Comparison of ENCODE assay signal across 13 cellular contexts in genomic region chr1:220956861-220957605, GRCh38.
A peak's percentile ranks its signal among the peaks of the same experiment; 100 is the strongest.
DNase-seq lines count a peak whose midpoint lies in the region; ATAC-seq and TF ChIP-seq lines count a peak whose summit lies in the region.
"Had no signal": no experiment of that assay in that cellular context is flagged by ENCODE, and none has a peak within 500 bp of the region (broad histone marks: within the 10 kb centered on the region; RNA-seq: fewer than 3 reads in every experiment).

No MANE protein-coding gene starts in this region.

- POLR2A ChIA-PET in AG04449 (lab: Yijun Ruan, JAX): interaction anchor here (0.6 to 1.2 kb wide), 4 partner anchors 78 to 1756 kb away, joined by 3 to 6 read pairs (median 4); partner anchors contain the start of gene HLX
- POLR2A ChIA-PET in naive thymus-derived CD8-positive, alpha-beta T cell (lab: Charles Lee): no interaction called here

- no peaks in the 10 kb centered on the region for H3K4me1 ChIP-seq in body of pancreas
- H3K4me1 ChIP-seq: spleen, testis had no signal

- WGBS in body of pancreas, 2 donors: 55 to 70% methylated on average over 4 of the region's 4 CpGs

- H3K36me3 Mint-ChIP-seq in naive thymus-derived CD8-positive, alpha-beta T cell: no peaks in the 10 kb centered on the region

- H3K9me3 ChIP-seq in body of pancreas: no peaks in the 10 kb centered on the region
- H3K9me3 ChIP-seq: spleen, testis had no signal

- peaks cover 0 to 12% (median 0%) of the 10 kb centered on the region in 5 donors for H3K27me3 Mint-ChIP-seq in naive thymus-derived CD8-positive, alpha-beta T cell

- TF ChIP-seq CTCF in AG04449 (IDR thresholded peaks at IDR 0.05; ENCODE audit: insufficient read depth, low read length, missing control alignments): no peak
- TF ChIP-seq CTCF in body of pancreas (IDR thresholded peaks at IDR 0.05): no peak

- no peak overlapping the region for H3K27ac ChIP-seq in body of pancreas
- H3K27ac ChIP-seq: C4-2B, spleen, testis had no signal

- no peaks in the 10 kb centered on the region for H3K4me1 Mint-ChIP-seq in naive thymus-derived CD8-positive, alpha-beta T cell

- no peaks in the 10 kb centered on the region for H3K36me3 ChIP-seq in body of pancreas (replicated peaks in 1 of 2; ENCODE audit: insufficient read depth in 1 of 2, low read depth in 2 of 2)
- H3K36me3 ChIP-seq: spleen had no signal

- DNase-seq in AG04449 (ENCODE audit: low read depth, low spot score) (peak; percentile 98), LHCN-M2 (ENCODE audit: low read depth) (peak; percentile 98), body of pancreas (peak in 1 of 4 donors; percentile 44), kidney glomerular epithelial cell (lab: John Stamatoyannopoulos, UW) (peak; percentile 83), pons (ENCODE audit: low spot score) (no peak), mesenteric fat pad (ENCODE audit: low spot score) (no peak), globus pallidus (ENCODE audit: low spot score) (no peak)
- DNase-seq in naive thymus-derived CD8-positive, alpha-beta T cell: no peak
- DNase-seq: activated CD4-positive, alpha-beta T cell treated with anti-CD3 and anti-CD28 coated beads, Interleukin-2, amount 50 U/mL, for 48 hours; caudate nucleus; spleen; testis had no signal

- ATAC-seq in body of pancreas: peak; percentile 55
- no peak for ATAC-seq in naive thymus-derived CD8-positive, alpha-beta T cell

- H3K4me3 Mint-ChIP-seq in naive thymus-derived CD8-positive, alpha-beta T cell: no peak overlapping the region

- H3K27me3 ChIP-seq in body of pancreas: no peaks in the 10 kb centered on the region
- H3K27me3 ChIP-seq: spleen, testis had no signal

- peaks cover 0 to 10% (median 0%) of the 10 kb centered on the region in 9 donors for H3K9me3 Mint-ChIP-seq in naive thymus-derived CD8-positive, alpha-beta T cell

- H3K27ac Mint-ChIP-seq in naive thymus-derived CD8-positive, alpha-beta T cell: no peak overlapping the region

- CTCF ChIA-PET in AG04449 (lab: Yijun Ruan, JAX): interaction anchor here (0.7 to 2.1 kb wide), 2 partner anchors 49 to 246 kb away, joined by 3 to 9 read pairs; no protein-coding TSS in a partner anchor

- no peak for TF ChIP-seq POLR2A in body of pancreas (IDR thresholded peaks at IDR 0.05)

- intact Hi-C loops in body of pancreas (cut with DNase I): no loop called here

- no peak overlapping the region; the same call in 1 of the 2 replicates for H3K4me3 ChIP-seq in AG04449 (ENCODE audit: low read depth, low read length)
- no peak overlapping the region for H3K4me3 ChIP-seq in body of pancreas
- H3K4me3 ChIP-seq: spleen, testis had no signal

Comparison
In these comparisons a context has a peak if more than half of its experiments do, and no peak if none do; other contexts are left out.
1. DNase-seq: peak in AG04449 (single experiment), LHCN-M2 (single experiment) and kidney glomerular epithelial cell (single experiment); none in pons (single experiment), naive thymus-derived CD8-positive, alpha-beta T cell (0 of 10), mesenteric fat pad (single experiment) and globus pallidus (single experiment).